In the genomic region with DNA sequence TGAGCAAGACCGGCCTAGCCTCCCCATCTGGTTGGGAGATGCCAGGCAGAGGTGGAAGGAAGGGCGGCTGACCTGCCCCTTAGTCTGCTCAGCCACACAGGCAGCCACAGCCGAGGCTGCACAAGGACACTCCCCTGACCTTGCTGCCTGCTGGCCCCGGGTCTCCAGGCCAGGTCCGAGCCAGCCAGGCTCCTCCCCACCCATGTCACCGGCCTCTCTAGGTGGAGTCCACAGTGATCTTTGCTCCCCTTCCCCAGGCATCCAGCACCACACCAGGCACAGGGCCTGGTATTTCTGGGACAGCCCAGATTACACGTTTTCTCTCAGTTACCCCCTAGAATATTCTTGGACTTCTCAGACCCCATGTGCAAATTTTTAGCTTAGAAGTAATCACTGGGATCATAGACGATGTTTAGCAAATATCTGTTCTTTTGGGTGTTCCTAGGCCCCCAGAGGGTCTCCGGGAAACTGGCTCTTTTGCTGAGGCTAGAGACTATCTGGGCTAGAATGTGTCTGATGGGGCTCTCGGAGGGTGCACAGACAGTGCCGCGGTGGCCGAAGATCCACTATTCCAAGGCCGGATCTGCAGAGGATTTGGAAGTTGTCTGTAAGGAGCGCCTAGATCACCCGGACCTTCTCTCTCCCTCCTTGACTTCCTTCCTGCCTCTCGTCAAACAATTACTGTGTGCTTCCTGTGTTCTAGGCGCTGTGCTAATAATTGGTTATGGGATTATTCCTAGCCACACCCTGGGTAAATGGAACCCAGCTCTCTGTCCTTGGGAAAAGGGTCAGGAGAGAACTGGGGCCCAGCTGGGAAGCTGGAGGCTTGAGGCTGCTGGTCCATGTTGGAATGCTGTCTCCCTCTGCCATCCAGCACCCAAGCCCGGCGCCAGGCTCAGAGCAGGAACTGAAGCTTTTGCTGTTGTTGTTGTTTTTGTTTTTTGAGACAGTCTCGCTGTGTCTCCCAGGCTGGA, we compare ENCODE assay signal across 1 cellular context.
TF ChIP-seq lines count a peak whose summit lies in the region.

No MANE protein-coding gene starts in this region.

TF ChIP-seq in SK-N-SH, 30 proteins besides CTCF, POLR2A, EP300 and RAD21:
- TF ChIP-seq MXI1 (IDR thresholded peaks at IDR 0.05; ENCODE audit: low read depth, low read length) (no peak), YY1 (IDR thresholded peaks at IDR 0.05; ENCODE audit: low read depth) (no peak), TEAD4 (IDR thresholded peaks at IDR 0.05; ENCODE audit: borderline replicate concordance, insufficient read depth) (no peak), GABPA (IDR thresholded peaks at IDR 0.05; ENCODE audit: low read depth) (no peak), TCF12 (IDR thresholded peaks at IDR 0.05) (no peak), POLR2AphosphoS5 (IDR thresholded peaks at IDR 0.05; ENCODE audit: low read depth, low read length) (no peak), EZH2phosphoT487 (IDR thresholded peaks at IDR 0.05; ENCODE audit: borderline replicate concordance, low read depth) (no peak), SIN3A (IDR thresholded peaks at IDR 0.05; ENCODE audit: borderline replicate concordance, low read depth, low read length) (no peak), ELF1 (IDR thresholded peaks at IDR 0.05) (no peak), NRF1 (IDR thresholded peaks at IDR 0.05; ENCODE audit: low read depth, low read length) (no peak), TAF1 (IDR thresholded peaks at IDR 0.05; ENCODE audit: borderline replicate concordance, low read depth, low read length) (no peak), NFIC (IDR thresholded peaks at IDR 0.05; ENCODE audit: borderline replicate concordance) (no peak), FOSL2 (IDR thresholded peaks at IDR 0.05; ENCODE audit: borderline replicate concordance, low read depth) (no peak), MEF2A (IDR thresholded peaks at IDR 0.05; ENCODE audit: borderline replicate concordance, low read depth) (no peak)
- TF ChIP-seq, protein P1, sequence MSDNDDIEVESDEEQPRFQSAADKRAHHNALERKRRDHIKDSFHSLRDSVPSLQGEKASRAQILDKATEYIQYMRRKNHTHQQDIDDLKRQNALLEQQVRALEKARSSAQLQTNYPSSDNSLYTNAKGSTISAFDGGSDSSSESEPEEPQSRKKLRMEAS (IDR thresholded peaks at IDR 0.05; ENCODE audit: low read depth), result no peak
- TF ChIP-seq, protein P2, sequence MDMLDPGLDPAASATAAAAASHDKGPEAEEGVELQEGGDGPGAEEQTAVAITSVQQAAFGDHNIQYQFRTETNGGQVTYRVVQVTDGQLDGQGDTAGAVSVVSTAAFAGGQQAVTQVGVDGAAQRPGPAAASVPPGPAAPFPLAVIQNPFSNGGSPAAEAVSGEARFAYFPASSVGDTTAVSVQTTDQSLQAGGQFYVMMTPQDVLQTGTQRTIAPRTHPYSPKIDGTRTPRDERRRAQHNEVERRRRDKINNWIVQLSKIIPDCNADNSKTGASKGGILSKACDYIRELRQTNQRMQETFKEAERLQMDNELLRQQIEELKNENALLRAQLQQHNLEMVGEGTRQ (IDR thresholded peaks at IDR 0.05; ENCODE audit: borderline replicate concordance, low read depth, low read length), result no peak
